9 cellular contexts compared by ENCODE assay signal in the genomic region with DNA sequence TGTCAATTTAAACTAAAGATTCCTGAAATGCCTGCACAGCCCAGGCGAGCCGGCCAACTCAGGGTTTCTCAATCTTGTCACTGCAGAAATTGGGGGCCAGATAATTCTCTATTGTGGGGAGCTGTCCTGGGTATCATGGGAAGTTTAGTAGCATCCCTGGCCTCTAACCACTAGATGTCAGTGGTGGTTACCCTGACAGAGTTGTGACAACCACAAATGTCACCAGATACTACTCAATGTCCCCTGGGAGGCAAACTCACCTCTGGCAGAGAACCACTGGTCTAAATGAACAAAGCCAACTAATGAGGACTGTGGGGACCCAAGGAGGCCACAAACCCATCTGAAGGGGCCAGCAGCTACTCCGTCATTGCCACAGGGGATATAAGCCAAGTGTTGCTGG.
DNase-seq lines count a peak whose midpoint lies in the region; ATAC-seq, FAIRE-seq and TF ChIP-seq lines count a peak whose summit lies in the region.
"Had no signal": no experiment of that assay in that cellular context is flagged by ENCODE, and none has a peak within 500 bp of the region (broad histone marks: within the 10 kb centered on the region; RNA-seq: fewer than 3 reads in every experiment).

No MANE protein-coding gene starts in this region.

- TF ChIP-seq RAD21 in HepG2 (CRISPR knock-in tag; IDR thresholded peaks at IDR 0.05), result peak; percentile 86

- peak; percentile 96 for FAIRE-seq in HepG2 (lab: Jason Lieb, UNC)
- FAIRE-seq: G401.6 had no signal

- H3K27me3 ChIP-seq in KMS-11 (ENCODE audit: insufficient read depth, low read depth) (no peaks in the 10 kb centered on the region; the same call in 1 of the 2 replicates), HepG2 (ENCODE audit: control insufficient read depth in 1 of 2, insufficient read depth in 2 of 2, low read length in 2 of 2) (peaks cover 0 to 10% of the 10 kb centered on the region in 2 experiments; a peak in 4 of 5 replicates), tibial nerve (no peaks in the 10 kb centered on the region)

- H4K20me1 ChIP-seq in KMS-11 (ENCODE audit: insufficient read depth), result no peaks in the 10 kb centered on the region
- H4K20me1 ChIP-seq in HepG2 (ENCODE audit: insufficient read depth, low read length), result no peaks in the 10 kb centered on the region

- ATAC-seq in GM21423 (IDR thresholded peaks at IDR 0.05; ENCODE audit: unreplicated experiment) (peak; percentile 87), HepG2 (peak; percentile 96)

- DNase-seq in SIG-M5 treated with dmso at 0.1 percent for 504 hours (lab: John Stamatoyannopoulos, UW; ENCODE audit: unreplicated experiment), result peak; percentile 47
- no peak for DNase-seq in SIG-M5 (lab: John Stamatoyannopoulos, UW)
- DNase-seq in RPMI7951 (ENCODE audit: low read depth), result peak; percentile 42
- DNase-seq in central memory CD4-positive, alpha-beta T cell, result peak; percentile 19
- DNase-seq in HepG2 (ENCODE audit: low spot score), result peak; percentile 73
- DNase-seq in tibial nerve (ENCODE audit: low spot score in 2 of 2), result peak in 1 of 2 donors; percentile 27

- no peak overlapping the region for H2AFZ ChIP-seq in KMS-11 (ENCODE audit: low read depth)
- no peak overlapping the region for H2AFZ ChIP-seq in HepG2 (ENCODE audit: low read length)

- BruUV-seq in HepG2 (replicated peaks; lab: Mats Ljungman, UMichigan), result no TSS peak

- H3K9ac ChIP-seq in KMS-11 (no peak overlapping the region), HepG2 (ENCODE audit: insufficient read depth, low read depth, low read length) (no peak overlapping the region)

- H3K27ac ChIP-seq in KMS-11 (no peak overlapping the region), HepG2 (ENCODE audit: extremely low read length, insufficient read depth, low read length) (no peak overlapping the region), tibial nerve (no peak overlapping the region)

- H3K9me3 ChIP-seq in HepG2 (ENCODE audit: low read length), result no peaks in the 10 kb centered on the region
- peaks cover 0 to 8% (median 0%) of the 10 kb centered on the region in 4 donors for H3K9me3 ChIP-seq in tibial nerve

- TF ChIP-seq CTCF in KMS-11 (conservative IDR thresholded peaks at IDR 0.05; ENCODE audit: low read depth, low read length) (peak; percentile 84), HepG2 (CRISPR knock-in tag; IDR thresholded peaks at IDR 0.05) (peak; percentile 90), tibial nerve (IDR thresholded peaks at IDR 0.05) (peak; percentile 40 to 57 (median 55))

- H3K4me1 ChIP-seq in KMS-11 (ENCODE audit: low read depth, poor library complexity, severe bottlenecking) (peaks cover 4% of the 10 kb centered on the region), HepG2 (ENCODE audit: insufficient read depth, low read length) (no peaks in the 10 kb centered on the region), tibial nerve (peaks cover 0 to 28% (median 0%) of the 10 kb centered on the region in 4 donors)

- 33% methylated on average over 3 of the region's 3 CpGs for WGBS in HepG2 (ENCODE audit: low lambda C conversion rate)
- 17 to 30% methylated on average over 3 of the region's 3 CpGs for WGBS in tibial nerve, 2 donors

- H3K79me2 ChIP-seq in KMS-11 (ENCODE audit: insufficient read depth, low read depth), result no peaks in the 10 kb centered on the region
- H3K79me2 ChIP-seq in HepG2 (ENCODE audit: insufficient read depth, low read length), result no peaks in the 10 kb centered on the region

- CTCF ChIA-PET in HepG2 (lab: Yijun Ruan, JAX; ENCODE audit: low intra/inter-chr PET ratio, low total read pairs), result interaction anchor here (1.4 to 2.8 kb wide), 3 partner anchors 56 to 429 kb away, joined by 5 to 30 read pairs (median 18); no protein-coding TSS in a partner anchor

- in situ Hi-C loops in HepG2 (cut with HindIII; ENCODE audit: extremely low pct_ligation_motif_present, low pct_unique_long_range_greater_than_20kb), result no loop called here

- intact Hi-C loops in HepG2 (cut with micrococcal nuclease; ENCODE audit: unreplicated experiment), result loop anchor here (1.0 to 5.0 kb wide), 3 partner anchors 56 to 421 kb away; no protein-coding TSS in a partner anchor

- POLR2A ChIA-PET in HepG2 (lab: Yijun Ruan, JAX), result no interaction called here

- H3K4me3 ChIP-seq in KMS-11 (IDR thresholded peaks at IDR 0.05; ENCODE audit: insufficient read depth, low read depth, low read length) (no peak overlapping the region), HepG2 (replicated peaks in 1 of 3; ENCODE audit: insufficient read depth in 1 of 3, low read depth in 2 of 3, low read length in 3 of 3) (no peak overlapping the region), tibial nerve (no peak overlapping the region)

- TF ChIP-seq POLR2A in HepG2 (IDR thresholded peaks at IDR 0.05; ENCODE audit: insufficient read depth in 1 of 2, low read depth in 2 of 2, low read length in 2 of 2) (no peak), tibial nerve (IDR thresholded peaks at IDR 0.05) (no peak)

- H3K36me3 ChIP-seq in KMS-11 (ENCODE audit: insufficient read depth) (no peaks in the 10 kb centered on the region), HepG2 (replicated peaks in 1 of 2; ENCODE audit: control insufficient read depth in 1 of 2, insufficient read depth in 2 of 2, low read length in 2 of 2) (no peaks in the 10 kb centered on the region), tibial nerve (no peaks in the 10 kb centered on the region)

- H3K4me2 ChIP-seq in KMS-11 (no peak overlapping the region), HepG2 (ENCODE audit: low read depth, low read length) (no peak overlapping the region)

- TF ChIP-seq EP300 in HepG2 (IDR thresholded peaks at IDR 0.05; ENCODE audit: low read depth in 2 of 2, low read length in 2 of 2) (no peak), HepG2 (CRISPR knock-in tag; IDR thresholded peaks at IDR 0.05; ENCODE audit: borderline replicate concordance) (no peak), tibial nerve (IDR thresholded peaks at IDR 0.05) (no peak)

TF ChIP-seq in HepG2, 621 proteins besides CTCF, POLR2A, EP300 and RAD21 (continues in another document):
- TF ChIP-seq, protein P1, sequence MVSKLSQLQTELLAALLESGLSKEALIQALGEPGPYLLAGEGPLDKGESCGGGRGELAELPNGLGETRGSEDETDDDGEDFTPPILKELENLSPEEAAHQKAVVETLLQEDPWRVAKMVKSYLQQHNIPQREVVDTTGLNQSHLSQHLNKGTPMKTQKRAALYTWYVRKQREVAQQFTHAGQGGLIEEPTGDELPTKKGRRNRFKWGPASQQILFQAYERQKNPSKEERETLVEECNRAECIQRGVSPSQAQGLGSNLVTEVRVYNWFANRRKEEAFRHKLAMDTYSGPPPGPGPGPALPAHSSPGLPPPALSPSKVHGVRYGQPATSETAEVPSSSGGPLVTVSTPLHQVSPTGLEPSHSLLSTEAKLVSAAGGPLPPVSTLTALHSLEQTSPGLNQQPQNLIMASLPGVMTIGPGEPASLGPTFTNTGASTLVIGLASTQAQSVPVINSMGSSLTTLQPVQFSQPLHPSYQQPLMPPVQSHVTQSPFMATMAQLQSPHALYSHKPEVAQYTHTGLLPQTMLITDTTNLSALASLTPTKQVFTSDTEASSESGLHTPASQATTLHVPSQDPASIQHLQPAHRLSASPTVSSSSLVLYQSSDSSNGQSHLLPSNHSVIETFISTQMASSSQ (IDR thresholded peaks at IDR 0.05; ENCODE audit: low read depth), result no peak
- TF ChIP-seq, protein P1 (CRISPR knock-in tag; IDR thresholded peaks at IDR 0.05; ENCODE audit: borderline replicate concordance), result no peak
- TF ChIP-seq ETV5 (CRISPR knock-in tag; IDR thresholded peaks at IDR 0.05; ENCODE audit: borderline replicate concordance) (no peak), ZNF501 (CRISPR knock-in tag; IDR thresholded peaks at IDR 0.05) (peak; percentile 52; the same call in 1 of the 2 replicates), ZSCAN12 (CRISPR knock-in tag; IDR thresholded peaks at IDR 0.05) (no peak)
- TF ChIP-seq, protein P2, sequence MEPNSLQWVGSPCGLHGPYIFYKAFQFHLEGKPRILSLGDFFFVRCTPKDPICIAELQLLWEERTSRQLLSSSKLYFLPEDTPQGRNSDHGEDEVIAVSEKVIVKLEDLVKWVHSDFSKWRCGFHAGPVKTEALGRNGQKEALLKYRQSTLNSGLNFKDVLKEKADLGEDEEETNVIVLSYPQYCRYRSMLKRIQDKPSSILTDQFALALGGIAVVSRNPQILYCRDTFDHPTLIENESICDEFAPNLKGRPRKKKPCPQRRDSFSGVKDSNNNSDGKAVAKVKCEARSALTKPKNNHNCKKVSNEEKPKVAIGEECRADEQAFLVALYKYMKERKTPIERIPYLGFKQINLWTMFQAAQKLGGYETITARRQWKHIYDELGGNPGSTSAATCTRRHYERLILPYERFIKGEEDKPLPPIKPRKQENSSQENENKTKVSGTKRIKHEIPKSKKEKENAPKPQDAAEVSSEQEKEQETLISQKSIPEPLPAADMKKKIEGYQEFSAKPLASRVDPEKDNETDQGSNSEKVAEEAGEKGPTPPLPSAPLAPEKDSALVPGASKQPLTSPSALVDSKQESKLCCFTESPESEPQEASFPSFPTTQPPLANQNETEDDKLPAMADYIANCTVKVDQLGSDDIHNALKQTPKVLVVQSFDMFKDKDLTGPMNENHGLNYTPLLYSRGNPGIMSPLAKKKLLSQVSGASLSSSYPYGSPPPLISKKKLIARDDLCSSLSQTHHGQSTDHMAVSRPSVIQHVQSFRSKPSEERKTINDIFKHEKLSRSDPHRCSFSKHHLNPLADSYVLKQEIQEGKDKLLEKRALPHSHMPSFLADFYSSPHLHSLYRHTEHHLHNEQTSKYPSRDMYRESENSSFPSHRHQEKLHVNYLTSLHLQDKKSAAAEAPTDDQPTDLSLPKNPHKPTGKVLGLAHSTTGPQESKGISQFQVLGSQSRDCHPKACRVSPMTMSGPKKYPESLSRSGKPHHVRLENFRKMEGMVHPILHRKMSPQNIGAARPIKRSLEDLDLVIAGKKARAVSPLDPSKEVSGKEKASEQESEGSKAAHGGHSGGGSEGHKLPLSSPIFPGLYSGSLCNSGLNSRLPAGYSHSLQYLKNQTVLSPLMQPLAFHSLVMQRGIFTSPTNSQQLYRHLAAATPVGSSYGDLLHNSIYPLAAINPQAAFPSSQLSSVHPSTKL (CRISPR knock-in tag; IDR thresholded peaks at IDR 0.05), result 0 out of 2 replicates have a peak, but pooled peaks have one; percentile 23
